Comparison of ENCODE assay signal across 26 cellular contexts in the genomic region with DNA sequence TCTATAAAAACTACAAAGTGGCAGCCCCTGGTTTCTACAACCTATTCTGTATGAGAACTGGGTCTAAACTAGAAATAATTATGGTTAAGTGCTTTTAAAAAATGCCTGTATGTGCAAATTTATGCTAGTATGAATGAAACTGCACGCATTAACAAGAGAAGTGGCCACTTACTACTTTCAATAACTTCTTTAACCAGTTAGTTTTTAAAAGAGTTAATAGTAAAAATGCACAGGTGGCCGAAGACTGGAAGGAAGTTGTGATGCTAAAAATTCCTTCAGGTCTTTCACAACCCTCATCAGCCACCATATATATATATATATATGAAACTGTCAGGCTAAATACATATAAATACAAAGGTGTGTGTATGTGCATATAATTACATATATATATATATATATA.
"Had no signal": no experiment of that assay in that cellular context is flagged by ENCODE, and none has a peak within 500 bp of the region (broad histone marks: within the 10 kb centered on the region; RNA-seq: fewer than 3 reads in every experiment).

No MANE protein-coding gene starts in this region.

- H3K27ac ChIP-seq: stomach, suprapubic skin, testis, thoracic aorta, thyroid gland, tibial artery, tibial nerve, transverse colon, upper lobe of left lung, upper lobe of right lung, uterus, vagina had no signal

- ATAC-seq: stimulated activated effector memory CD8-positive, alpha-beta T cell treated with anti-CD3 and anti-CD28 coated beads, Interleukin-12 subunit alpha, Interleukin-12 subunit beta, amount 100 ng/mL, for 72 hours; stimulated activated memory B cell treated with anti-CD40 and anti-IgM and Interleukin-4, amounts not matched to agents 10 μg/mL and 1 μg/mL and 100 μg/mL, for 72 hours; stimulated activated naive B cell treated with anti-CD40 and anti-IgM and Interleukin-4, amounts not matched to agents 10 μg/mL and 1 μg/mL and 100 μg/mL, for 72 hours; stimulated activated naive CD8-positive, alpha-beta T cell treated with anti-CD3 and anti-CD28 coated beads, Interleukin-15, amount 100 ng/mL, for 72 hours; stimulated activated naive CD8-positive, alpha-beta T cell treated with anti-CD3 and anti-CD28 coated beads, Interleukin-15, Interleukin-2, amounts not matched to agents 100 U/mL and 50 U/mL, for 24 hours; upper lobe of right lung had no signal

- DNase-seq: stimulated activated CD4-positive, alpha-beta T cell treated with anti-CD3 and anti-CD28 coated beads, Interleukin-2, amount 100 ng/mL, for 48 hours; stimulated activated CD4-positive, alpha-beta T cell treated with anti-CD3 and anti-CD28 coated beads, Interleukin-4, amount 100 ng/mL, for 1 hour; stimulated activated CD4-positive, alpha-beta T cell treated with anti-CD3 and anti-CD28 coated beads, Interleukin-4, amount 100 ng/mL, for 24 hours; stimulated activated CD4-positive, alpha-beta T cell treated with anti-CD3 and anti-CD28 coated beads, Interleukin-4, amount 100 ng/mL, for 4 hours; stimulated activated CD8-positive, alpha-beta memory T cell treated with anti-CD3 and anti-CD28 coated beads, Interleukin-4, amount 100 ng/mL, for 48 hours; stimulated activated naive B cell treated with anti-CD40 and anti-IgM and Interleukin-4, amounts not matched to agents 10 μg/mL and 1 μg/mL and 100 μg/mL, for 72 hours; stimulated activated naive CD4-positive, alpha-beta T cell; stimulated activated naive CD4-positive, alpha-beta T cell treated with Interleukin-2 at 50 U/mL for 16 hours; stimulated activated naive CD8-positive, alpha-beta T cell treated with anti-CD3 and anti-CD28 coated beads, Interleukin-15, amount 100 ng/mL, for 72 hours; stimulated activated naive CD8-positive, alpha-beta T cell treated with anti-CD3 and anti-CD28 coated beads, Interleukin-15, Interleukin-2, amounts not matched to agents 100 U/mL and 50 U/mL, for 24 hours; stomach; substantia nigra; testis; thyroid gland; tibial artery; transverse colon; trophoblast cell; upper lobe of left lung; upper lobe of right lung; uterus had no signal

- H3K9me3 ChIP-seq: stomach, suprapubic skin, testis, thoracic aorta, thyroid gland, tibial artery, tibial nerve, transverse colon, upper lobe of left lung, upper lobe of right lung, uterus, vagina had no signal

- H3K4me3 ChIP-seq: stomach, suprapubic skin, testis, thoracic aorta, thyroid gland, tibial artery, tibial nerve, transverse colon, upper lobe of left lung, upper lobe of right lung, uterus, vagina had no signal

- H3K36me3 ChIP-seq: thoracic aorta, uterus had no signal

- H3K4me1 ChIP-seq: stomach, suprapubic skin, testis, thyroid gland, tibial artery, tibial nerve, transverse colon, upper lobe of left lung, upper lobe of right lung, uterus, vagina had no signal

- H3K27me3 ChIP-seq: stomach, suprapubic skin, testis, thyroid gland, tibial artery, tibial nerve, transverse colon, upper lobe of left lung, upper lobe of right lung, uterus, vagina had no signal
